In genomic region chr15:90232196-90232595, GRCh38 we compare ENCODE assay signal across 8 cellular contexts. TPM values are rescaled to one million over a fixed set of nuclear protein-coding genes. Genes with fewer than 3 reads are reported as not detected.
DNase-seq lines count a peak whose midpoint lies in the region; ATAC-seq, FAIRE-seq and TF ChIP-seq lines count a peak whose summit lies in the region.

No MANE protein-coding gene starts in this region.

- FAIRE-seq in kidney (lab: Jason Lieb, UNC) = no peak

- POLR2A ChIA-PET in activated CD4-positive, alpha-beta memory T cell treated with anti-CD3 and anti-CD28 coated beads, Interleukin-2, amount 10 ng/mL, durations not matched to agents 7 days and 5 days (lab: Charles Lee) = interaction anchor here (1.0 to 4.8 kb wide), 21 partner anchors 11 to 722 kb away, joined by 3 to 99 read pairs (median 6); partner anchors contain the start of genes IDH2, NGRN, RCCD1 and SEMA4B

- H3K9me3 ChIP-seq in kidney (ENCODE audit: control insufficient read depth in 1 of 2, low read length in 2 of 2) (no peaks in the 10 kb centered on the region), tibial artery (no peaks in the 10 kb centered on the region)

- intact Hi-C loops in activated naive CD4-positive, alpha-beta T cell treated with anti-CD3 and anti-CD28 coated beads for 36 hours (cut with micrococcal nuclease) = loop anchor here (2.0 to 5.0 kb wide), 4 partner anchors 47 to 360 kb away; partner anchors contain the start of gene ZNF710
- intact Hi-C loops in kidney (cut with DNase I) (no loop called here), tibial artery (cut with DNase I; ENCODE audit: low total_unique reads) (no loop called here), posterior vena cava (cut with DNase I) (loop anchor here in 1 of 2 donors (10.0 kb wide), 1 partner anchor 477 kb away; the partner anchor contains the start of gene MESP1)

- peak overlapping the region; percentile 89 for H3K4me3 Mint-ChIP-seq in activated naive CD4-positive, alpha-beta T cell treated with anti-CD3 and anti-CD28 coated beads for 36 hours
- peak overlapping the region; percentile 97 for H3K4me3 Mint-ChIP-seq in activated CD4-positive, alpha-beta memory T cell treated with anti-CD3 and anti-CD28 coated beads, Interleukin-2, amount 10 ng/mL, durations not matched to agents 7 days and 5 days

- peak overlapping the region in 1 of 2 donors; percentile 61 for H3K27ac ChIP-seq in kidney (ENCODE audit: low read depth in 2 of 2, low read length in 2 of 2)
- peak overlapping the region; percentile 92 to 96 for H3K27ac ChIP-seq in tibial artery

- peaks cover 32% of the 10 kb centered on the region for H3K36me3 Mint-ChIP-seq in activated naive CD4-positive, alpha-beta T cell treated with anti-CD3 and anti-CD28 coated beads for 36 hours (ENCODE audit: low read depth)
- peaks cover 38% of the 10 kb centered on the region for H3K36me3 Mint-ChIP-seq in activated CD4-positive, alpha-beta memory T cell treated with anti-CD3 and anti-CD28 coated beads, Interleukin-2, amount 10 ng/mL, durations not matched to agents 7 days and 5 days (ENCODE audit: low read depth)

- H3K36me3 ChIP-seq in kidney (ENCODE audit: control insufficient read depth in 1 of 2, insufficient read depth in 2 of 2, low read length in 2 of 2) (peaks cover 13 to 26% of the 10 kb centered on the region in 2 donors), tibial artery (peaks cover 28 to 57% (median 43%) of the 10 kb centered on the region in 3 donors)

- CTCF ChIA-PET in activated naive CD4-positive, alpha-beta T cell treated with anti-CD3 and anti-CD28 coated beads for 36 hours (lab: Charles Lee) = interaction anchor here (1.0 to 2.0 kb wide), 9 partner anchors 9 to 334 kb away, joined by 3 to 8 read pairs (median 4); no protein-coding TSS in a partner anchor
- CTCF ChIA-PET in activated CD4-positive, alpha-beta memory T cell treated with anti-CD3 and anti-CD28 coated beads, Interleukin-2, amount 10 ng/mL, durations not matched to agents 7 days and 5 days (lab: Charles Lee) = interaction anchor here (2.2 to 3.2 kb wide), 7 partner anchors 11 to 89 kb away, joined by 7 to 16 read pairs (median 10); partner anchors contain the start of gene SEMA4B

- ATAC-seq in HG02973 (IDR thresholded peaks at IDR 0.05; ENCODE audit: unreplicated experiment) (no peak), GM18907 (IDR thresholded peaks at IDR 0.05; ENCODE audit: unreplicated experiment) (no peak)

- TF ChIP-seq CTCF in kidney (IDR thresholded peaks at IDR 0.05; ENCODE audit: borderline replicate concordance, extremely low read depth, insufficient read depth) (no peak), tibial artery (IDR thresholded peaks at IDR 0.05) (no peak)

- H3K4me1 ChIP-seq in kidney (ENCODE audit: control insufficient read depth in 1 of 2, insufficient read depth in 1 of 2, low read depth in 1 of 2, low read length in 2 of 2) (peaks cover 23 to 33% of the 10 kb centered on the region in 2 donors), tibial artery (peaks cover 0 to 41% (median 25%) of the 10 kb centered on the region in 4 donors)

- H3K4me3 ChIP-seq in kidney (ENCODE audit: low read length in 2 of 2) = peak overlapping the region; percentile 56 to 71
- H3K4me3 ChIP-seq in tibial artery = peak overlapping the region in 1 of 2 donors; percentile 97

- no peaks in the 10 kb centered on the region for H3K27me3 ChIP-seq in tibial artery

- no peaks in the 10 kb centered on the region for H3K9me3 Mint-ChIP-seq in activated naive CD4-positive, alpha-beta T cell treated with anti-CD3 and anti-CD28 coated beads for 36 hours
- H3K9me3 Mint-ChIP-seq in activated CD4-positive, alpha-beta memory T cell treated with anti-CD3 and anti-CD28 coated beads, Interleukin-2, amount 10 ng/mL, durations not matched to agents 7 days and 5 days = no peaks in the 10 kb centered on the region

- peak overlapping the region in 1 of 2 donors; percentile 41 for H3K9ac ChIP-seq in kidney (ENCODE audit: low read length in 2 of 2)

- peaks cover 47% of the 10 kb centered on the region for H3K4me1 Mint-ChIP-seq in activated naive CD4-positive, alpha-beta T cell treated with anti-CD3 and anti-CD28 coated beads for 36 hours (ENCODE audit: low read depth)
- H3K4me1 Mint-ChIP-seq in activated CD4-positive, alpha-beta memory T cell treated with anti-CD3 and anti-CD28 coated beads, Interleukin-2, amount 10 ng/mL, durations not matched to agents 7 days and 5 days = peaks cover 61% of the 10 kb centered on the region

- peak; percentile 47 for DNase-seq in activated naive CD4-positive, alpha-beta T cell treated with anti-CD3 and anti-CD28 coated beads for 36 hours
- no peak for DNase-seq in activated naive CD4-positive, alpha-beta T cell (lab: John Stamatoyannopoulos, UW)
- DNase-seq in activated CD4-positive, alpha-beta memory T cell treated with anti-CD3 and anti-CD28 coated beads, Interleukin-2, amount 10 ng/mL, durations not matched to agents 7 days and 5 days = no peak
- no peak for DNase-seq in kidney
- DNase-seq in tibial artery = no peak
- no peak for DNase-seq in posterior vena cava (ENCODE audit: low spot score)

- H3K27me3 Mint-ChIP-seq in activated naive CD4-positive, alpha-beta T cell treated with anti-CD3 and anti-CD28 coated beads for 36 hours (ENCODE audit: low read depth) = no peaks in the 10 kb centered on the region
- H3K27me3 Mint-ChIP-seq in activated CD4-positive, alpha-beta memory T cell treated with anti-CD3 and anti-CD28 coated beads, Interleukin-2, amount 10 ng/mL, durations not matched to agents 7 days and 5 days = no peaks in the 10 kb centered on the region

- peak overlapping the region; percentile 90 for H3K27ac Mint-ChIP-seq in activated naive CD4-positive, alpha-beta T cell treated with anti-CD3 and anti-CD28 coated beads for 36 hours
- H3K27ac Mint-ChIP-seq in activated CD4-positive, alpha-beta memory T cell treated with anti-CD3 and anti-CD28 coated beads, Interleukin-2, amount 10 ng/mL, durations not matched to agents 7 days and 5 days = peak overlapping the region; percentile 92

RNA-seq across cellular contexts. Expression of gene CIB1, which starts 1.5 kb away (rescaled TPM):
- total RNA-seq in activated naive CD4-positive, alpha-beta T cell treated with anti-CD3 and anti-CD28 coated beads for 36 hours = 100 to 1,000 TPM; 156 to 171 TPM
- total RNA-seq in activated CD4-positive, alpha-beta memory T cell treated with anti-CD3 and anti-CD28 coated beads, Interleukin-2, amount 10 ng/mL, durations not matched to agents 7 days and 5 days = 100 to 1,000 TPM; 118 to 120 TPM
- 158 TPM for total RNA-seq in kidney
- polyA plus RNA-seq in kidney (ENCODE audit: insufficient read depth, low read depth, low replicate concordance) = 321 TPM
- 10 to 100 TPM; 37.5 to 41.6 TPM for total RNA-seq in posterior vena cava

RNA-seq across cellular contexts. Expression of gene GDPGP1, which starts 1.8 kb away (rescaled TPM):
- total RNA-seq in activated naive CD4-positive, alpha-beta T cell treated with anti-CD3 and anti-CD28 coated beads for 36 hours = 1 to 10 TPM; 1.5 to 3.6 TPM
- total RNA-seq in activated CD4-positive, alpha-beta memory T cell treated with anti-CD3 and anti-CD28 coated beads, Interleukin-2, amount 10 ng/mL, durations not matched to agents 7 days and 5 days = 10 to 100 TPM; 10.3 to 10.5 TPM
- total RNA-seq in kidney (15.3 TPM), posterior vena cava (1 to 10 TPM; 4.1 to 5.9 TPM)
- polyA plus RNA-seq in kidney (ENCODE audit: insufficient read depth, low read depth, low replicate concordance) = 4.8 TPM

RNA-seq across cellular contexts. Expression of gene TTLL13, which starts 17.2 kb away (rescaled TPM):
- total RNA-seq in activated naive CD4-positive, alpha-beta T cell treated with anti-CD3 and anti-CD28 coated beads for 36 hours = under 1 TPM; 0.15 to 0.26 TPM
- total RNA-seq in activated CD4-positive, alpha-beta memory T cell treated with anti-CD3 and anti-CD28 coated beads, Interleukin-2, amount 10 ng/mL, durations not matched to agents 7 days and 5 days = under 1 TPM; 0.45 to 0.58 TPM
- total RNA-seq in kidney (0.54 TPM), posterior vena cava (not detected)
- polyA plus RNA-seq in kidney (ENCODE audit: insufficient read depth, low read depth, low replicate concordance) = 0.88 TPM

RNA-seq across cellular contexts. Expression of gene SEMA4B, which starts 31.1 kb away (rescaled TPM):
- total RNA-seq in activated naive CD4-positive, alpha-beta T cell treated with anti-CD3 and anti-CD28 coated beads for 36 hours = 1 to 10 TPM; 6.8 to 8.6 TPM
- 10 to 100 TPM; 29.7 to 29.9 TPM for total RNA-seq in activated CD4-positive, alpha-beta memory T cell treated with anti-CD3 and anti-CD28 coated beads, Interleukin-2, amount 10 ng/mL, durations not matched to agents 7 days and 5 days
- total RNA-seq in kidney (190 TPM), posterior vena cava (10 to 100 TPM; 21.1 to 22.7 TPM)
- 28.7 TPM for polyA plus RNA-seq in kidney (ENCODE audit: insufficient read depth, low read depth, low replicate concordance)

RNA-seq across cellular contexts. Expression of gene NGRN, which starts 33.3 kb away (rescaled TPM):
- 10 to 100 TPM; 30.7 to 31.0 TPM for total RNA-seq in activated naive CD4-positive, alpha-beta T cell treated with anti-CD3 and anti-CD28 coated beads for 36 hours
- total RNA-seq in activated CD4-positive, alpha-beta memory T cell treated with anti-CD3 and anti-CD28 coated beads, Interleukin-2, amount 10 ng/mL, durations not matched to agents 7 days and 5 days = 10 to 100 TPM; 27.4 to 28.3 TPM
- total RNA-seq in kidney = 81.9 TPM
- 93.8 TPM for polyA plus RNA-seq in kidney (ENCODE audit: insufficient read depth, low read depth, low replicate concordance)
- 10 to 100 TPM; 81.6 to 89.7 TPM for total RNA-seq in posterior vena cava
